Comparison of ENCODE assay signal across 1 cellular context in genomic region chr12:1189163-1189562, GRCh38.
A peak's percentile ranks its signal among the peaks of the same experiment; 100 is the strongest.
TF ChIP-seq lines count a peak whose summit lies in the region.

No MANE protein-coding gene starts in this region.

TF ChIP-seq in HEK293, 187 proteins besides CTCF, POLR2A, EP300 and RAD21 (continued from another document):
- TF ChIP-seq ZBTB26 (tag by site-specific recombination; optimal IDR thresholded peaks at IDR 0.05) (no peak), GFI1B (tag by site-specific recombination; IDR thresholded peaks at IDR 0.05) (no peak), SCRT2 (tag by site-specific recombination; IDR thresholded peaks at IDR 0.05) (0 out of 2 replicates have a peak, but pooled peaks have one; percentile 21)
